Comparison of ENCODE assay signal across 9 cellular contexts in genomic region chr22:41048791-41049717, GRCh38. TPM values are rescaled to one million over a fixed set of nuclear protein-coding genes. Genes with fewer than 3 reads are reported as not detected.
DNase-seq lines count a peak whose midpoint lies in the region; ATAC-seq and TF ChIP-seq lines count a peak whose summit lies in the region.
"Had no signal": no experiment of that assay in that cellular context is flagged by ENCODE, and none has a peak within 500 bp of the region (broad histone marks: within the 10 kb centered on the region; RNA-seq: fewer than 3 reads in every experiment).

No MANE protein-coding gene starts in this region.

- 24 to 27% (median 25%) methylated on average over 16 to 31 of the region's 31 CpGs for WGBS in adrenal gland, 4 donors

- H3K36me3 Mint-ChIP-seq in effector memory CD8-positive, alpha-beta T cell (ENCODE audit: insufficient read depth), result no peaks in the 10 kb centered on the region
- H3K36me3 Mint-ChIP-seq in activated CD4-positive, alpha-beta T cell treated with anti-CD3 and anti-CD28 coated beads, Interleukin-2, amount 10 ng/mL, durations not matched to agents 7 days and 5 days (ENCODE audit: low read depth), result no peaks in the 10 kb centered on the region

- POLR2A ChIA-PET in activated CD4-positive, alpha-beta T cell treated with anti-CD3 and anti-CD28 coated beads, Interleukin-2, amount 10 ng/mL, durations not matched to agents 7 days and 5 days (lab: Charles Lee), result no interaction called here

- no peaks in the 10 kb centered on the region for H3K27me3 Mint-ChIP-seq in effector memory CD8-positive, alpha-beta T cell
- H3K27me3 Mint-ChIP-seq in activated CD4-positive, alpha-beta T cell treated with anti-CD3 and anti-CD28 coated beads, Interleukin-2, amount 10 ng/mL, durations not matched to agents 7 days and 5 days, result no peaks in the 10 kb centered on the region
- H3K27me3 Mint-ChIP-seq: central memory CD8-positive, alpha-beta T cell had no signal

- H3K36me3 ChIP-seq in adrenal gland (replicated peaks in 1 of 2), result no peaks in the 10 kb centered on the region

- H3K27ac Mint-ChIP-seq in effector memory CD8-positive, alpha-beta T cell, result no peak overlapping the region
- no peak overlapping the region for H3K27ac Mint-ChIP-seq in activated CD4-positive, alpha-beta T cell treated with anti-CD3 and anti-CD28 coated beads, Interleukin-2, amount 10 ng/mL, durations not matched to agents 7 days and 5 days

- TF ChIP-seq POLR2A in adrenal gland (IDR thresholded peaks at IDR 0.05), result peak in 1 of 2 donors; percentile 65

- no peaks in the 10 kb centered on the region for H3K9me3 ChIP-seq in adrenal gland (replicated peaks in 1 of 3)

- peak overlapping the region in 1 of 2 donors; percentile 10 for H3K4me3 Mint-ChIP-seq in effector memory CD8-positive, alpha-beta T cell
- no peak overlapping the region for H3K4me3 Mint-ChIP-seq in activated CD4-positive, alpha-beta T cell treated with anti-CD3 and anti-CD28 coated beads, Interleukin-2, amount 10 ng/mL, durations not matched to agents 7 days and 5 days
- H3K4me3 Mint-ChIP-seq: central memory CD8-positive, alpha-beta T cell had no signal

- peak overlapping the region in 1 of 4 donors; percentile 35 for H3K4me3 ChIP-seq in adrenal gland

- H3K27ac ChIP-seq in adrenal gland, result peak overlapping the region in 4 of 5 donors; percentile 34 to 75 (median 64)

- CTCF ChIA-PET in activated CD4-positive, alpha-beta T cell treated with anti-CD3 and anti-CD28 coated beads, Interleukin-2, amount 10 ng/mL, durations not matched to agents 7 days and 5 days (lab: Charles Lee), result interaction anchor here (0.6 kb wide), 4 partner anchors 9 to 84 kb away, joined by 3 to 4 read pairs (median 3); no protein-coding TSS in a partner anchor

- H3K9me3 Mint-ChIP-seq in effector memory CD8-positive, alpha-beta T cell, result no peaks in the 10 kb centered on the region
- no peaks in the 10 kb centered on the region for H3K9me3 Mint-ChIP-seq in activated CD4-positive, alpha-beta T cell treated with anti-CD3 and anti-CD28 coated beads, Interleukin-2, amount 10 ng/mL, durations not matched to agents 7 days and 5 days
- H3K9me3 Mint-ChIP-seq: central memory CD8-positive, alpha-beta T cell had no signal

- no peak for TF ChIP-seq CTCF in adrenal gland (IDR thresholded peaks at IDR 0.05)

- H3K4me1 Mint-ChIP-seq in effector memory CD8-positive, alpha-beta T cell (ENCODE audit: low read depth in 2 of 2), result no peaks in the 10 kb centered on the region
- H3K4me1 Mint-ChIP-seq in activated CD4-positive, alpha-beta T cell treated with anti-CD3 and anti-CD28 coated beads, Interleukin-2, amount 10 ng/mL, durations not matched to agents 7 days and 5 days, result peaks cover 11% of the 10 kb centered on the region
- H3K4me1 Mint-ChIP-seq: central memory CD8-positive, alpha-beta T cell had no signal

- intact Hi-C loops in adrenal gland (cut with DNase I), result no loop called here

- ATAC-seq in GM19463 (IDR thresholded peaks at IDR 0.05; ENCODE audit: unreplicated experiment) (no peak), GM21528 (IDR thresholded peaks at IDR 0.05; ENCODE audit: low FRiP score, unreplicated experiment) (no peak)
- no peak for ATAC-seq in effector memory CD8-positive, alpha-beta T cell (replicated peaks)

- no peaks in the 10 kb centered on the region for H3K27me3 ChIP-seq in adrenal gland

- DNase-seq in ELR (ENCODE audit: low read depth) (peak; percentile 82), adrenal gland (peak; percentile 62 to 87 (median 83)), hepatic stellate cell (ENCODE audit: low spot score) (peak; percentile 83), retina (peak; percentile 81)
- no peak for DNase-seq in effector memory CD8-positive, alpha-beta T cell
- no peak for DNase-seq in activated CD4-positive, alpha-beta T cell treated with anti-CD3 and anti-CD28 coated beads, Interleukin-2, amount 10 ng/mL, durations not matched to agents 7 days and 5 days

- H3K4me1 ChIP-seq in adrenal gland (replicated peaks in 1 of 2), result peaks cover 0 to 13% of the 10 kb centered on the region in 2 donors

RNA-seq across cellular contexts. Expression of gene EP300, which starts 43.3 kb away (rescaled TPM):
- 100 to 1,000 TPM in 1 of 8 donors, 10 to 100 TPM in 7; 49.5 to 161 (median 68.7) TPM for total RNA-seq in adrenal gland
- 10 to 100 TPM in 2 of 3 donors, 1 to 10 TPM in 1; 7.0 to 28.4 (median 19.7) TPM for polyA plus RNA-seq in adrenal gland
- total RNA-seq in activated CD4-positive, alpha-beta T cell treated with anti-CD3 and anti-CD28 coated beads, Interleukin-2, amount 10 ng/mL, durations not matched to agents 7 days and 5 days, result 10 to 100 TPM; 78.7 to 79.2 TPM

Comparison
In these comparisons a context has a peak if more than half of its experiments do, and no peak if none do; other contexts are left out.
1. DNase-seq: peak in ELR (single experiment), adrenal gland (7 of 7), hepatic stellate cell (single experiment) and retina (single experiment); none in effector memory CD8-positive, alpha-beta T cell (0 of 3) and activated CD4-positive, alpha-beta T cell treated with anti-CD3 and anti-CD28 coated beads, Interleukin-2, amount 10 ng/mL, durations not matched to agents 7 days and 5 days (single experiment).